In the genomic region with DNA sequence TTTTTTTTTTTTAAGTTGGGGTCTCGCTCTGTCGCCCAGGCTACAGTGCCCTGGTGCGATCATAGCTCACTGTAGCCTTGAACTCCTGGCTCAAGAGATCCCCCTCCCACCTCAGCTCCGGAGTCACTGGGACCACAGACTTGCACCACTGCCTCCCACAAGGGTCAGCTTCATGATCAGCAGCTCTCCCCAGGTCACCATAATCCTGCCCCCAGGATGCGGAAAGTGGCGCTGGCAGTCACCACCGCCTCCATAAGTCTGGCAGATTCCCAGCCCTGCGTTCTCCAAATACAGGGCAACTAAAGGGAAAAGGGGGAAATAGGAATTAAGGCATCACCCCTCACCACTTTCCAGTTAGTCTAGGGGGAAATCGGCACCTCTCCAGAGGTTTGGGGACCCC, we compare ENCODE assay signal across 9 cellular contexts. TPM values are rescaled to one million over a fixed set of nuclear protein-coding genes. Genes with fewer than 3 reads are reported as not detected.
DNase-seq lines count a peak whose midpoint lies in the region; ATAC-seq and TF ChIP-seq lines count a peak whose summit lies in the region.
"Had no signal": no experiment of that assay in that cellular context is flagged by ENCODE, and none has a peak within 500 bp of the region (broad histone marks: within the 10 kb centered on the region; RNA-seq: fewer than 3 reads in every experiment).

No MANE protein-coding gene starts in this region.

- H3K36me3 ChIP-seq in heart left ventricle (no peaks in the 10 kb centered on the region), breast epithelium (no peaks in the 10 kb centered on the region), mucosa of rectum (ENCODE audit: control insufficient read depth in 2 of 2, insufficient read depth in 2 of 2, low read length in 2 of 2) (no peaks in the 10 kb centered on the region), uterus (no peaks in the 10 kb centered on the region)

- H3K27ac ChIP-seq in heart left ventricle (peak overlapping the region; percentile 85 to 100 (median 97)), breast epithelium (peak overlapping the region; percentile 95 to 99), mucosa of rectum (ENCODE audit: low read depth in 2 of 2, low read length in 2 of 2) (peak overlapping the region; percentile 80 to 81), uterus (peak overlapping the region; percentile 100)
- H3K27ac ChIP-seq: C4-2B had no signal

- H3K9me3 ChIP-seq in heart left ventricle (no peaks in the 10 kb centered on the region), breast epithelium (no peaks in the 10 kb centered on the region), mucosa of rectum (ENCODE audit: control insufficient read depth in 2 of 2, low read length in 2 of 2) (no peaks in the 10 kb centered on the region), uterus (no peaks in the 10 kb centered on the region)

- H3K9ac ChIP-seq in mucosa of rectum (ENCODE audit: low read depth in 1 of 2, low read length in 2 of 2): peak overlapping the region; percentile 47 to 80

- peak overlapping the region in 8 of 12 donors; percentile 22 to 55 (median 40) for H3K4me3 ChIP-seq in heart left ventricle
- peak overlapping the region in 2 of 3 donors; percentile 46 to 62 for H3K4me3 ChIP-seq in breast epithelium
- peak overlapping the region in 1 of 2 donors; percentile 53 for H3K4me3 ChIP-seq in mucosa of rectum (ENCODE audit: low read length in 2 of 2)
- H3K4me3 ChIP-seq in uterus: peak overlapping the region in 1 of 2 donors; percentile 28

- H3K4me1 ChIP-seq in heart left ventricle (peaks cover 27 to 97% (median 75%) of the 10 kb centered on the region in 12 donors), breast epithelium (peaks cover 35 to 49% of the 10 kb centered on the region in 2 donors), mucosa of rectum (ENCODE audit: control insufficient read depth in 2 of 2, insufficient read depth in 2 of 2, low read length in 2 of 2) (peaks cover 40 to 48% of the 10 kb centered on the region in 2 donors), uterus (peaks cover 26 to 32% of the 10 kb centered on the region in 2 donors)

- no peak for TF ChIP-seq POLR2A in heart left ventricle (IDR thresholded peaks at IDR 0.05)
- TF ChIP-seq POLR2A in breast epithelium (IDR thresholded peaks at IDR 0.05): no peak
- no peak for TF ChIP-seq POLR2A in uterus (IDR thresholded peaks at IDR 0.05)

- TF ChIP-seq CTCF in heart left ventricle (IDR thresholded peaks at IDR 0.05) (no peak), breast epithelium (IDR thresholded peaks at IDR 0.05) (no peak), uterus (IDR thresholded peaks at IDR 0.05) (no peak)

- 85 to 91% (median 87%) methylated on average over 9 of the region's 9 CpGs for WGBS in heart left ventricle, 4 donors

- DNase-seq in heart left ventricle: no peak
- no peak for DNase-seq in Right ventricle myocardium superior
- DNase-seq in breast epithelium (ENCODE audit: low spot score in 2 of 2): no peak
- peak in 1 of 2 donors; percentile 57 for DNase-seq in uterus
- DNase-seq in NCI-H2227 treated with DMSO at 0.1 percent for 48 hours (lab: John Stamatoyannopoulos, UW): no peak
- DNase-seq in NAMALWA (ENCODE audit: low spot score): no peak

- intact Hi-C loops in heart left ventricle (cut with DNase I): loop anchor here in 3 of 10 donors (10.0 kb wide), 3 partner anchors 233 to 327 kb away; a partner anchor contains a TSS
- intact Hi-C loops in Right ventricle myocardium superior (cut with DNase I): no loop called here
- intact Hi-C loops in breast epithelium (cut with DNase I; ENCODE audit: low total_unique reads): no loop called here
- intact Hi-C loops in uterus (cut with DNase I; ENCODE audit: low total_unique reads): no loop called here

- H3K27me3 ChIP-seq in heart left ventricle: no peaks in the 10 kb centered on the region
- H3K27me3 ChIP-seq in breast epithelium: no peaks in the 10 kb centered on the region
- H3K27me3 ChIP-seq in mucosa of rectum (ENCODE audit: control insufficient read depth in 2 of 2, insufficient read depth in 2 of 2, low read length in 2 of 2): no peaks in the 10 kb centered on the region
- H3K27me3 ChIP-seq in uterus: no peaks in the 10 kb centered on the region

- ATAC-seq in heart left ventricle (no peak), Right ventricle myocardium superior (ENCODE audit: poor library complexity) (no peak), HG02588 (IDR thresholded peaks at IDR 0.05; ENCODE audit: unreplicated experiment) (no peak)

RNA-seq across cellular contexts. Expression of a gene that starts 5.2 kb away (rescaled TPM):
- 10 to 100 TPM; 13.3 to 50.2 (median 28.2) TPM for total RNA-seq in heart left ventricle
- polyA plus RNA-seq in heart left ventricle: 10 to 100 TPM; 35.6 to 41.2 TPM
- 9.4 TPM for total RNA-seq in Right ventricle myocardium superior
- total RNA-seq in breast epithelium: 100 to 1,000 TPM in 1 of 3 donors, 10 to 100 TPM in 2; 18.9 to 132 (median 56.4) TPM
- total RNA-seq in uterus: 10 to 100 TPM; 15.1 to 73.5 (median 36.3) TPM

RNA-seq across cellular contexts. Expression of a gene that starts 26.2 kb away (rescaled TPM):
- under 1 TPM in 2 of 9 donors, not detected in 7; 0.27 to 0.75 TPM for total RNA-seq in heart left ventricle
- under 1 TPM in 1 of 2 donors, not detected in 1; 0.07 TPM for polyA plus RNA-seq in heart left ventricle
- total RNA-seq in Right ventricle myocardium superior: not detected
- total RNA-seq in breast epithelium: 1 to 10 TPM in 2 of 3 donors, not detected in 1; 4.3 to 6.1 TPM
- not detected for total RNA-seq in uterus
